Comparison of ENCODE assay signal across 16 cellular contexts in genomic region chr3:64451283-64452012, GRCh38.
DNase-seq lines count a peak whose midpoint lies in the region; ATAC-seq and TF ChIP-seq lines count a peak whose summit lies in the region.
"Had no signal": no experiment of that assay in that cellular context is flagged by ENCODE, and none has a peak within 500 bp of the region (broad histone marks: within the 10 kb centered on the region; RNA-seq: fewer than 3 reads in every experiment).

No MANE protein-coding gene starts in this region.

- TF ChIP-seq CTCF in breast epithelium (IDR thresholded peaks at IDR 0.05) (no peak), MCF 10A (IDR thresholded peaks at IDR 0.05; ENCODE audit: unreplicated experiment) (no peak), HEK293 (tag by site-specific recombination; IDR thresholded peaks at IDR 0.05) (no peak), mammary epithelial cell (conservative IDR thresholded peaks at IDR 0.05 in 1 of 2, IDR thresholded peaks at IDR 0.05 in 1 of 2; ENCODE audit: extremely low read depth in 1 of 2, insufficient read depth in 1 of 2, low read depth in 1 of 2, low read length in 2 of 2) (no peak), neural progenitor cell (IDR thresholded peaks at IDR 0.05) (no peak)

- DNase-seq in breast epithelium (ENCODE audit: low spot score in 2 of 2): no peak
- no peak for DNase-seq in MCF 10A (ENCODE audit: unreplicated experiment)
- no peak for DNase-seq in mammary epithelial cell
- no peak for DNase-seq in neural progenitor cell (ENCODE audit: low spot score)
- no peak for DNase-seq in activated naive CD8-positive, alpha-beta T cell treated with anti-CD3 and anti-CD28 coated beads, Interleukin-2, amount 50 U/mL, for 24 hours
- no peak for DNase-seq in NCI-H2081 (lab: John Stamatoyannopoulos, UW)
- DNase-seq: ACHN; Calu3; CD4-positive, alpha-beta T cell; DMS 273 treated with DMSO at 0.1 percent for 48 hours; EL; GOT3; H9 had no signal

- H3K27me3 ChIP-seq in breast epithelium (no peaks in the 10 kb centered on the region), mammary epithelial cell (ENCODE audit: insufficient read depth, low read length) (no peaks in the 10 kb centered on the region), neural progenitor cell (peaks cover 5% of the 10 kb centered on the region)
- H3K27me3 ChIP-seq: BLaER1 treated with 17β-estradiol and CSF1 and Interleukin-3, amounts not matched to agents 10 nM and 100 nM had no signal

- H3K27me3 Mint-ChIP-seq in MCF 10A (ENCODE audit: insufficient read depth, unreplicated experiment) (peaks cover 10% of the 10 kb centered on the region), neural progenitor cell (ENCODE audit: insufficient read depth, low read depth) (peaks cover 2% of the 10 kb centered on the region)
- H3K27me3 Mint-ChIP-seq in activated naive CD8-positive, alpha-beta T cell treated with anti-CD3 and anti-CD28 coated beads, Interleukin-2, amount 50 U/mL, for 24 hours: peaks cover 12% of the 10 kb centered on the region

- H3K4me1 ChIP-seq in breast epithelium (no peaks in the 10 kb centered on the region), HEK293 (ENCODE audit: control insufficient read depth, insufficient read depth, low read length) (no peaks in the 10 kb centered on the region), mammary epithelial cell (ENCODE audit: insufficient read depth, low read length) (no peaks in the 10 kb centered on the region), neural progenitor cell (peaks cover 42% of the 10 kb centered on the region)

- H3K36me3 ChIP-seq in breast epithelium (no peaks in the 10 kb centered on the region), HEK293 (ENCODE audit: control insufficient read depth in 2 of 2, insufficient read depth in 1 of 2, low read length in 2 of 2) (no peaks in the 10 kb centered on the region), mammary epithelial cell (ENCODE audit: insufficient read depth, low read length) (no peaks in the 10 kb centered on the region), neural progenitor cell (no peaks in the 10 kb centered on the region)
- H3K36me3 ChIP-seq: BLaER1 treated with 17β-estradiol and CSF1 and Interleukin-3, amounts not matched to agents 10 nM and 100 nM had no signal

- H2AFZ ChIP-seq in mammary epithelial cell (ENCODE audit: low read depth, low read length): peak overlapping the region; percentile 36
- peak overlapping the region; percentile 9 for H2AFZ ChIP-seq in neural progenitor cell (replicated peaks)

- BruUV-seq in MCF 10A (replicated peaks; lab: Mats Ljungman, UMichigan): no TSS peak
- BruUV-seq in mammary epithelial cell (replicated peaks; lab: Mats Ljungman, UMichigan): no TSS peak

- POLR2A ChIA-PET in MCF 10A (lab: Yijun Ruan, JAX): interaction anchor here (0.6 to 1.3 kb wide), 2 partner anchors 16 to 391 kb away, joined by 3 read pairs; no protein-coding TSS in a partner anchor
- POLR2A ChIA-PET in HEK293 (lab: Yijun Ruan, JAX): interaction anchor here (0.6 kb wide), 1 partner anchor 199 kb away, joined by 3 read pairs; no protein-coding TSS in a partner anchor

- H3K4me1 Mint-ChIP-seq in MCF 10A (ENCODE audit: insufficient read depth, unreplicated experiment) (peaks cover 5% of the 10 kb centered on the region), neural progenitor cell (peaks cover 56% of the 10 kb centered on the region)
- H3K4me1 Mint-ChIP-seq in activated naive CD8-positive, alpha-beta T cell treated with anti-CD3 and anti-CD28 coated beads, Interleukin-2, amount 50 U/mL, for 24 hours: peaks cover 2% of the 10 kb centered on the region

- H3K9me3 ChIP-seq in breast epithelium (no peaks in the 10 kb centered on the region), HEK293 (ENCODE audit: control insufficient read depth, insufficient read depth, low read depth, low read length) (no peaks in the 10 kb centered on the region), mammary epithelial cell (replicated peaks; ENCODE audit: insufficient read depth, low read length) (no peaks in the 10 kb centered on the region), neural progenitor cell (ENCODE audit: low read depth) (no peaks in the 10 kb centered on the region)
- H3K9me3 ChIP-seq: BLaER1 treated with 17β-estradiol and CSF1 and Interleukin-3, amounts not matched to agents 10 nM and 100 nM had no signal

- peaks cover 19% of the 10 kb centered on the region for H3F3A ChIP-seq in neural progenitor cell (ENCODE audit: low read depth)

- H3K4me3 Mint-ChIP-seq in MCF 10A (ENCODE audit: unreplicated experiment) (no peak overlapping the region), neural progenitor cell (no peak overlapping the region)
- no peak overlapping the region for H3K4me3 Mint-ChIP-seq in activated naive CD8-positive, alpha-beta T cell treated with anti-CD3 and anti-CD28 coated beads, Interleukin-2, amount 50 U/mL, for 24 hours
- H3K4me3 Mint-ChIP-seq: CD4-positive, alpha-beta T cell; H9; IgD-negative memory B cell had no signal

- H4K20me1 ChIP-seq in mammary epithelial cell (ENCODE audit: insufficient read depth, low read length) (no peaks in the 10 kb centered on the region), neural progenitor cell (ENCODE audit: low read depth) (no peaks in the 10 kb centered on the region)
- H4K20me1 ChIP-seq: BLaER1 treated with 17β-estradiol and CSF1 and Interleukin-3, amounts not matched to agents 10 nM and 100 nM had no signal

- H3K4me3 ChIP-seq in breast epithelium (no peak overlapping the region), HEK293 (ENCODE audit: low read depth, low read length) (no peak overlapping the region), mammary epithelial cell (replicated peaks in 1 of 3; ENCODE audit: insufficient read depth in 1 of 3, low read depth in 2 of 3, low read length in 3 of 3) (no peak overlapping the region), neural progenitor cell (no peak overlapping the region)
- H3K4me3 ChIP-seq: BLaER1 treated with 17β-estradiol and CSF1 and Interleukin-3, amounts not matched to agents 10 nM and 100 nM had no signal

- peak overlapping the region; percentile 30 to 43 for H3K27ac ChIP-seq in breast epithelium
- no peak overlapping the region for H3K27ac ChIP-seq in HEK293 (ENCODE audit: extremely low read depth, low read depth, low read length)
- H3K27ac ChIP-seq in mammary epithelial cell (ENCODE audit: insufficient read depth, low read depth, low read length): no peak overlapping the region
- H3K27ac ChIP-seq in neural progenitor cell: no peak overlapping the region
- H3K27ac ChIP-seq: BLaER1 treated with 17β-estradiol and CSF1 and Interleukin-3, amounts not matched to agents 10 nM and 100 nM had no signal

- no peak overlapping the region for H3K27ac Mint-ChIP-seq in MCF 10A (ENCODE audit: low read depth, unreplicated experiment)
- H3K27ac Mint-ChIP-seq in neural progenitor cell: no peak overlapping the region
- no peak overlapping the region for H3K27ac Mint-ChIP-seq in activated naive CD8-positive, alpha-beta T cell treated with anti-CD3 and anti-CD28 coated beads, Interleukin-2, amount 50 U/mL, for 24 hours
- H3K27ac Mint-ChIP-seq: CD4-positive, alpha-beta T cell; H9; IgD-negative memory B cell had no signal

- CTCF ChIA-PET in MCF 10A (lab: Yijun Ruan, JAX) (interaction anchor here (0.6 to 1.5 kb wide), 5 partner anchors 12 to 52 kb away, joined by 4 to 5 read pairs (median 4); no protein-coding TSS in a partner anchor), HEK293 (lab: Yijun Ruan, JAX) (interaction anchor here (0.9 to 2.4 kb wide), 2 partner anchors 12 to 421 kb away, joined by 3 to 11 read pairs; no protein-coding TSS in a partner anchor), mammary epithelial cell (lab: Charles Lee; ENCODE audit: low non-redundant PET) (no interaction called here)

- WGBS in mammary epithelial cell (ENCODE audit: low coverage, missing lambda C conversion rate): 36% methylated on average over 6 of the region's 6 CpGs

- no peaks in the 10 kb centered on the region for H3K36me3 Mint-ChIP-seq in MCF 10A (ENCODE audit: insufficient read depth, unreplicated experiment)
- H3K36me3 Mint-ChIP-seq in neural progenitor cell: no peaks in the 10 kb centered on the region
- H3K36me3 Mint-ChIP-seq in activated naive CD8-positive, alpha-beta T cell treated with anti-CD3 and anti-CD28 coated beads, Interleukin-2, amount 50 U/mL, for 24 hours (ENCODE audit: low read depth): no peaks in the 10 kb centered on the region

- H3K9me3 Mint-ChIP-seq in MCF 10A (ENCODE audit: unreplicated experiment): no peaks in the 10 kb centered on the region
- no peaks in the 10 kb centered on the region for H3K9me3 Mint-ChIP-seq in neural progenitor cell
- H3K9me3 Mint-ChIP-seq in activated naive CD8-positive, alpha-beta T cell treated with anti-CD3 and anti-CD28 coated beads, Interleukin-2, amount 50 U/mL, for 24 hours: no peaks in the 10 kb centered on the region
- H3K9me3 Mint-ChIP-seq: CD4-positive, alpha-beta T cell; H9; IgD-negative memory B cell had no signal

- no peak for ATAC-seq in activated naive CD8-positive, alpha-beta T cell treated with anti-CD3 and anti-CD28 coated beads, Interleukin-2, amount 50 U/mL, for 24 hours

- no peak overlapping the region for H3K4me2 ChIP-seq in mammary epithelial cell (ENCODE audit: insufficient read depth, low read depth, low read length)
- H3K4me2 ChIP-seq in neural progenitor cell: no peak overlapping the region

- no peak for TF ChIP-seq POLR2A in breast epithelium (IDR thresholded peaks at IDR 0.05)

- H3K79me2 ChIP-seq in mammary epithelial cell (ENCODE audit: insufficient read depth, low read length) (no peaks in the 10 kb centered on the region), neural progenitor cell (ENCODE audit: low read depth) (no peaks in the 10 kb centered on the region)

- no peak overlapping the region for H3K9ac ChIP-seq in mammary epithelial cell (ENCODE audit: insufficient read depth, low read length)
- no peak overlapping the region for H3K9ac ChIP-seq in neural progenitor cell
- H3K9ac ChIP-seq: BLaER1 treated with 17β-estradiol and CSF1 and Interleukin-3, amounts not matched to agents 10 nM and 100 nM had no signal

- dilution Hi-C loops in mammary epithelial cell (cut with HindIII; ENCODE audit: low sequenced_read_pairs): loop anchor here (25.0 kb wide), 1 partner anchor 414 kb away; no protein-coding TSS in a partner anchor

- in situ Hi-C loops in mammary epithelial cell (cut with MboI; ENCODE audit: low sequenced_read_pairs in 2 of 2): no loop called here

- intact Hi-C loops in breast epithelium (cut with DNase I; ENCODE audit: low total_unique reads): no loop called here
- intact Hi-C loops in MCF 10A (cut with micrococcal nuclease): no loop called here
- intact Hi-C loops in mammary epithelial cell (cut with micrococcal nuclease): no loop called here

Comparison
In these comparisons a context has a peak if more than half of its experiments do, and no peak if none do; other contexts are left out.
1. H3K27ac ChIP-seq: peak in breast epithelium (2 of 2); none in HEK293 (single experiment), mammary epithelial cell (single experiment) and neural progenitor cell (single experiment).